In the genomic region with DNA sequence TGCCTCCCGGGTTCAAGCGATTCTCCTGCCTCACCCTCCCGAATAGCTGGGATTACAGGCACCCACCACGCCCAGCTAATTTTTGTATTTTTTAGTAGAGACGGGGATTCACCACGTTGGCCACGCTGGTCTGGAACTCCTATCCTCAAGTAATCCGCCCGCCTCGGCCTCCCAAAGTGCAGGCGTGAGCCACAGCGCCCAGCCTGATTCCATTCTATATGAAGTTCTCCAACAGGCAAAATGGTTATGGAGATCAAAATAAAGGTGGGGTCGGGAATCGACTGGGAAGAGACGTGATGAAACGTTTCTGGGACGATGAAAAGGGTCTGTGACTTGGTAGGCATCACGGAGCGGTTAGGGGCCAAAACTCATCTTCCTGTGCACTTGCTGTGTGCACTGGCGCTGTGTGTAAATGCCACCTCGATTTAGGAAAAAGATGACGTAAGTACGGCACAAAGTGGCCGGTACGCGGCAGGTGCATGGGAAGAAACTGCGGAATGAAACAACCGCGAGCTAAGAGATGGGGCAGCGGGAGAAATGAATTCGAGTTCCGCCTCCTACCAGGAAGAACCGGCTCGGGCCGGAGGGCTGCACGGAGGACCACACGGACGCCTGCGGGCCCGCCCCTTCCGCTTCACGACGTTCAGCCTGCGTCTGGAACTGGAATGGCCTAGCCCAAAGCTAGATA, we compare ENCODE assay signal across 1 cellular context.
TF ChIP-seq lines count a peak whose summit lies in the region.

No MANE protein-coding gene starts in this region.

TF ChIP-seq in HEK293T, 16 proteins besides CTCF, POLR2A, EP300 and RAD21 (continued from another document):
- TF ChIP-seq FOXA1 (IDR thresholded peaks at IDR 0.05) (no peak), ARNT (IDR thresholded peaks at IDR 0.05) (no peak), NFRKB (IDR thresholded peaks at IDR 0.05) (no peak)
